8 cellular contexts compared by ENCODE assay signal in genomic region chr5:138439537-138440225, GRCh38. TPM values are rescaled to one million over a fixed set of nuclear protein-coding genes. Genes with fewer than 3 reads are reported as not detected.
DNase-seq lines count a peak whose midpoint lies in the region; ATAC-seq and TF ChIP-seq lines count a peak whose summit lies in the region.

No MANE protein-coding gene starts in this region.

- no peak overlapping the region for H3K27ac Mint-ChIP-seq in CD8-positive, alpha-beta T cell

- H3K27me3 Mint-ChIP-seq in CD8-positive, alpha-beta T cell (ENCODE audit: low read depth) = no peaks in the 10 kb centered on the region

- peaks cover 14% of the 10 kb centered on the region for H3K36me3 ChIP-seq in CD8-positive, alpha-beta T cell (ENCODE audit: insufficient read depth, low read length)
- H3K36me3 ChIP-seq in Loucy (ENCODE audit: insufficient read depth, low read length) = peaks cover 19% of the 10 kb centered on the region
- peaks cover 19% of the 10 kb centered on the region in 2 donors for H3K36me3 ChIP-seq in muscle layer of duodenum (ENCODE audit: control insufficient read depth in 1 of 2, insufficient read depth in 2 of 2, low read length in 2 of 2)

- no peak for DNase-seq in CD8-positive, alpha-beta T cell
- no peak for DNase-seq in choroid plexus epithelial cell (ENCODE audit: low read depth)
- no peak for DNase-seq in NCI-H446 (lab: John Stamatoyannopoulos, UW)
- DNase-seq in T-helper 9 cell = no peak
- DNase-seq in NCI-H128 (lab: John Stamatoyannopoulos, UW; ENCODE audit: unreplicated experiment) = no peak

- peak overlapping the region; percentile 80 for H3K4me2 ChIP-seq in Loucy (ENCODE audit: low read depth, low read length, poor library complexity, severe bottlenecking)

- intact Hi-C loops in CD8-positive, alpha-beta T cell (cut with DNase I, micrococcal nuclease) = no loop called here

- H2AFZ ChIP-seq in Loucy (ENCODE audit: low read length) = peak overlapping the region; percentile 91

- peaks cover 8% of the 10 kb centered on the region; the same call in 1 of the 2 replicates for H3F3A ChIP-seq in Loucy (ENCODE audit: low read depth)

- CTCF ChIA-PET in CD8-positive, alpha-beta T cell (lab: Charles Lee) = interaction anchor here (3.0 kb wide), 2 partner anchors 9 to 64 kb away, joined by 12 to 25 read pairs; no protein-coding TSS in a partner anchor

- ATAC-seq in CD8-positive, alpha-beta T cell = peak; percentile 2
- no peak for ATAC-seq in GM21529 (IDR thresholded peaks at IDR 0.05; ENCODE audit: unreplicated experiment)

- H3K4me1 ChIP-seq in CD8-positive, alpha-beta T cell (ENCODE audit: insufficient read depth, low read length) = peaks cover 13% of the 10 kb centered on the region
- H3K4me1 ChIP-seq in Loucy (ENCODE audit: insufficient read depth, low read length, poor library complexity, severe bottlenecking) (peaks cover 15% of the 10 kb centered on the region), muscle layer of duodenum (ENCODE audit: control insufficient read depth in 1 of 2, insufficient read depth in 2 of 2, low read length in 2 of 2) (peaks cover 0 to 15% of the 10 kb centered on the region in 2 donors)

- no peaks in the 10 kb centered on the region for H3K9me3 ChIP-seq in CD8-positive, alpha-beta T cell (ENCODE audit: low read length)
- H3K9me3 ChIP-seq in Loucy (ENCODE audit: insufficient read depth, low read depth, low read length) (no peaks in the 10 kb centered on the region), muscle layer of duodenum (ENCODE audit: control insufficient read depth in 1 of 2, low read length in 2 of 2) (no peaks in the 10 kb centered on the region)

- H3K4me3 ChIP-seq in CD8-positive, alpha-beta T cell (ENCODE audit: low read depth, low read length) = peak overlapping the region; percentile 34
- H3K4me3 ChIP-seq in Loucy (ENCODE audit: low read length, poor library complexity, severe bottlenecking) (peak overlapping the region; percentile 78), choroid plexus epithelial cell (ENCODE audit: low read depth, low read length) (peak overlapping the region; percentile 56), muscle layer of duodenum (ENCODE audit: low read depth in 1 of 2, low read length in 2 of 2) (peak overlapping the region; percentile 50 to 64)

- no peaks in the 10 kb centered on the region for H3K79me2 ChIP-seq in Loucy (ENCODE audit: insufficient read depth, low read length)

- no peak overlapping the region for H3K27ac ChIP-seq in CD8-positive, alpha-beta T cell (ENCODE audit: low read depth, low read length)
- H3K27ac ChIP-seq in muscle layer of duodenum (ENCODE audit: low read length) = peak overlapping the region; percentile 39

- H3K4me3 Mint-ChIP-seq in CD8-positive, alpha-beta T cell = peak overlapping the region; percentile 82

- peaks cover 17% of the 10 kb centered on the region for H3K4me1 Mint-ChIP-seq in CD8-positive, alpha-beta T cell (ENCODE audit: low read depth)

- POLR2A ChIA-PET in CD8-positive, alpha-beta T cell (lab: Charles Lee) = no interaction called here

- no peaks in the 10 kb centered on the region for H4K20me1 ChIP-seq in Loucy (ENCODE audit: insufficient read depth, low read length, poor library complexity, severe bottlenecking)

- peak overlapping the region; percentile 56 for H3K9ac ChIP-seq in Loucy (ENCODE audit: low read depth, low read length, poor library complexity, severe bottlenecking)

- no peaks in the 10 kb centered on the region for H3K9me2 ChIP-seq in Loucy (replicated peaks; ENCODE audit: low read depth, low read length)

- no peaks in the 10 kb centered on the region for H3K27me3 ChIP-seq in CD8-positive, alpha-beta T cell (ENCODE audit: insufficient read depth, low read length)
- H3K27me3 ChIP-seq in Loucy (ENCODE audit: insufficient read depth, low read length, poor library complexity, severe bottlenecking) (no peaks in the 10 kb centered on the region), muscle layer of duodenum (ENCODE audit: low read depth, low read length) (no peaks in the 10 kb centered on the region)

- H3K36me3 Mint-ChIP-seq in CD8-positive, alpha-beta T cell = peaks cover 23% of the 10 kb centered on the region

- TF ChIP-seq CTCF in CD8-positive, alpha-beta T cell (IDR thresholded peaks at IDR 0.05) = no peak
- TF ChIP-seq CTCF in Loucy (conservative IDR thresholded peaks at IDR 0.05; ENCODE audit: low read length) (no peak), choroid plexus epithelial cell (conservative IDR thresholded peaks at IDR 0.05; ENCODE audit: low read depth, low read length) (no peak)

- no peaks in the 10 kb centered on the region for H3K9me3 Mint-ChIP-seq in CD8-positive, alpha-beta T cell

RNA-seq across cellular contexts. Expression of gene REEP2, which starts 0.8 kb away (rescaled TPM):
- total RNA-seq in CD8-positive, alpha-beta T cell = under 1 TPM in 1 of 2 experiments, not detected in 1; 0.19 TPM

RNA-seq across cellular contexts. Expression of gene EGR1, which starts 25.6 kb away (rescaled TPM):
- total RNA-seq in CD8-positive, alpha-beta T cell = 10 to 100 TPM; 12.1 to 12.7 TPM
